Comparison of ENCODE assay signal across 30 cellular contexts in the genomic region with DNA sequence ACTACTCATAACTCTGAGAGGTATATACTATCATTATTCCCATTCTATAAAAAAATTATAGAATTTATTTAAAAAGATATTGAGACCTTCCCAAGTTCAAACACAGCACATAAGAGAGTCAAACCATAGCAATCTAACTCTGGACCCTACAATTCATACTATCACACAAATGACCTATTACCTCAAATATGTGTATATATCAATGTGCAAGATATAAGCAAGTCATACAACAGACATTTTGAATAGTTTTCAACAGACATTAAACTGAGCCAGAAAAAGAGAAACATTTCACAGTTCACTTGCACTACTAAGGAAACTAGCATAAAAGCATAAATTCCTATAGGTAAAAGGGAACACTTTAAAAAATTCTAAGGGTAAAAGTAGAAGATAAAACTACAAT.
"Had no signal": no experiment of that assay in that cellular context is flagged by ENCODE, and none has a peak within 500 bp of the region (broad histone marks: within the 10 kb centered on the region; RNA-seq: fewer than 3 reads in every experiment).

No MANE protein-coding gene starts in this region.

- DNase-seq: activated B cell treated with CpG ODN at 0.5 μM for 24 hours; activated CD4-positive, alpha-beta memory T cell treated with anti-CD3 and anti-CD28 coated beads, Interleukin-2, amount 10 ng/mL, durations not matched to agents 7 days and 5 days; activated CD4-positive, alpha-beta T cell treated with anti-CD3 and anti-CD28 coated beads for 1 hour; activated CD4-positive, alpha-beta T cell treated with anti-CD3 and anti-CD28 coated beads for 48 hours; activated CD8-positive, alpha-beta memory T cell treated with anti-CD3 and anti-CD28 coated beads for 24 hours; activated CD8-positive, alpha-beta memory T cell treated with anti-CD3 and anti-CD28 coated beads, Interleukin-2, amount 10 ng/mL, durations not matched to agents 7 days and 5 days; activated CD8-positive, alpha-beta memory T cell treated with anti-CD3 and anti-CD28 coated beads, Interleukin-2, amount 50 U/mL, for 48 hours; activated effector memory CD4-positive, alpha-beta T cell treated with Interleukin-2 at 50 U/mL for 16 hours; activated naive CD4-positive, alpha-beta T cell treated with anti-CD3 and anti-CD28 coated beads, Interleukin-2, amount 10 ng/mL, durations not matched to agents 7 days and 5 days; activated naive CD8-positive, alpha-beta T cell treated with anti-CD3 and anti-CD28 coated beads, Interleukin-2, amount 50 U/mL, for 24 hours; activated T-cell treated with anti-CD3 and anti-CD28 coated beads, Interleukin-2, amount 50 U/mL, for 48 hours; anterior cingulate cortex; Karpas-422; MG63; NCI-H1092 treated with DMSO at 0.1 percent for 48 hours; NCI-H1417; NCI-H146; NCI-H187; NCI-H2029 treated with DMSO at 0.1 percent for 48 hours; NCI-H2107; NCI-H2171; NCI-H510A; NCI-H526; NCI-H748 treated with DMSO at 0.1 percent for 48 hours; Right ventricle myocardium superior; SW 1271; T-helper 1 cell; T-helper 2 cell; T-helper 9 cell had no signal

- H3K9me3 ChIP-seq: MG63 had no signal

- H3K27ac ChIP-seq: VCaP had no signal

- H3K27me3 ChIP-seq: MG63 had no signal

- H3K4me3 ChIP-seq: MG63 had no signal
